In the genomic region with DNA sequence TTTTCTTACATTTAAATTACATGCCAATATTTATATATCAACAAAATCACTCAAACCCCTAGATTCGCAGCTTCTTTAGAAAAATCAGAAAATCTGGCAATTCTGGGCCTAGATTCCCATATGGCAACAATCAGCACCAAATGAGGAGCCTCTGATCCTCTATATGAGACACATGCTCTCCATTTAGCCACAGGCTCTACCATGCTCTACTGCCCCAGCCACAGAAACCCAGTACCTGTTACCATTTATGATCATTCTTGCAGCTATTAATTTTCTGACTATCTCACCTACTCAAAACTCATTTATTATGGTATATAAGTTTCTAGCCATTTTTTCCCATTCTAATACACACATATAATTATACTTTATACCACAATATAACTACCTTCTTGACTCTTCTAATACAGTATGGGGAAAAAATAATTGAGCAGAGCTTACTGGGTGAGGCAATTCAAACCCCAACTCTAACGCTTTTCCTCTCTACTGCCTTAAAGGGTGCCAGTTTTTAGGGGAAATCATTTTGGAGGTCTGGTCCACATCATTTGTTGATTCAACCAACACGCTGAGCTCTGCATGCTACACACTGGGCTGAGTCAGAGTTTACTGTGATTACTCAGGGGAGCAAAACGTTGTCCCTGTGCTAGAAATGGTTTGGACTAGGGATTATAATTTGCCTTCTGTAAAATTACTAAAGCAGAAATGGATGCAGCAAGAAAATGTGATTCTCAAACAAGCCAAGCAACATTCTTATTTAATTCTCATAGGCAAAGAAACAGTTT, we compare ENCODE assay signal across 1 cellular context.
TF ChIP-seq lines count a peak whose summit lies in the region.

No MANE protein-coding gene starts in this region.

TF ChIP-seq in WTC11, 78 proteins besides CTCF, POLR2A, EP300 and RAD21 (continued from another document):
- TF ChIP-seq, protein P1, sequence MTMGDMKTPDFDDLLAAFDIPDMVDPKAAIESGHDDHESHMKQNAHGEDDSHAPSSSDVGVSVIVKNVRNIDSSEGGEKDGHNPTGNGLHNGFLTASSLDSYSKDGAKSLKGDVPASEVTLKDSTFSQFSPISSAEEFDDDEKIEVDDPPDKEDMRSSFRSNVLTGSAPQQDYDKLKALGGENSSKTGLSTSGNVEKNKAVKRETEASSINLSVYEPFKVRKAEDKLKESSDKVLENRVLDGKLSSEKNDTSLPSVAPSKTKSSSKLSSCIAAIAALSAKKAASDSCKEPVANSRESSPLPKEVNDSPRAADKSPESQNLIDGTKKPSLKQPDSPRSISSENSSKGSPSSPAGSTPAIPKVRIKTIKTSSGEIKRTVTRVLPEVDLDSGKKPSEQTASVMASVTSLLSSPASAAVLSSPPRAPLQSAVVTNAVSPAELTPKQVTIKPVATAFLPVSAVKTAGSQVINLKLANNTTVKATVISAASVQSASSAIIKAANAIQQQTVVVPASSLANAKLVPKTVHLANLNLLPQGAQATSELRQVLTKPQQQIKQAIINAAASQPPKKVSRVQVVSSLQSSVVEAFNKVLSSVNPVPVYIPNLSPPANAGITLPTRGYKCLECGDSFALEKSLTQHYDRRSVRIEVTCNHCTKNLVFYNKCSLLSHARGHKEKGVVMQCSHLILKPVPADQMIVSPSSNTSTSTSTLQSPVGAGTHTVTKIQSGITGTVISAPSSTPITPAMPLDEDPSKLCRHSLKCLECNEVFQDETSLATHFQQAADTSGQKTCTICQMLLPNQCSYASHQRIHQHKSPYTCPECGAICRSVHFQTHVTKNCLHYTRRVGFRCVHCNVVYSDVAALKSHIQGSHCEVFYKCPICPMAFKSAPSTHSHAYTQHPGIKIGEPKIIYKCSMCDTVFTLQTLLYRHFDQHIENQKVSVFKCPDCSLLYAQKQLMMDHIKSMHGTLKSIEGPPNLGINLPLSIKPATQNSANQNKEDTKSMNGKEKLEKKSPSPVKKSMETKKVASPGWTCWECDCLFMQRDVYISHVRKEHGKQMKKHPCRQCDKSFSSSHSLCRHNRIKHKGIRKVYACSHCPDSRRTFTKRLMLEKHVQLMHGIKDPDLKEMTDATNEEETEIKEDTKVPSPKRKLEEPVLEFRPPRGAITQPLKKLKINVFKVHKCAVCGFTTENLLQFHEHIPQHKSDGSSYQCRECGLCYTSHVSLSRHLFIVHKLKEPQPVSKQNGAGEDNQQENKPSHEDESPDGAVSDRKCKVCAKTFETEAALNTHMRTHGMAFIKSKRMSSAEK (CRISPR knock-in tag; IDR thresholded peaks at IDR 0.05; ENCODE audit: borderline replicate concordance): no peak
- TF ChIP-seq ZNF396 (CRISPR knock-in tag; IDR thresholded peaks at IDR 0.05; ENCODE audit: borderline replicate concordance) (no peak), HMGA2 (CRISPR knock-in tag; IDR thresholded peaks at IDR 0.05) (no peak), GABPB1 (CRISPR knock-in tag; IDR thresholded peaks at IDR 0.05) (no peak), IRF2 (CRISPR knock-in tag; IDR thresholded peaks at IDR 0.05; ENCODE audit: borderline replicate concordance, low read depth) (no peak), NR3C1 (CRISPR knock-in tag; conservative IDR thresholded peaks at IDR 0.05; ENCODE audit: low read depth) (no peak), ZNF416 (CRISPR knock-in tag; IDR thresholded peaks at IDR 0.05) (no peak), FOXK1 (CRISPR knock-in tag; IDR thresholded peaks at IDR 0.05) (no peak)
- TF ChIP-seq, protein P2, sequence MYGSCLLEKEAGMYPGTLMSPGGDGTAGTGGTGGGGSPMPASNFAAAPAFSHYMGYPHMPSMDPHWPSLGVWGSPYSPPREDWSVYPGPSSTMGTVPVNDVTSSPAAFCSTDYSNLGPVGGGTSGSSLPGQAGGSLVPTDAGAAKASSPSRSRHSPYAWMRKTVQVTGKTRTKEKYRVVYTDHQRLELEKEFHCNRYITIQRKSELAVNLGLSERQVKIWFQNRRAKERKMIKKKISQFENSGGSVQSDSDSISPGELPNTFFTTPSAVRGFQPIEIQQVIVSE (CRISPR knock-in tag; IDR thresholded peaks at IDR 0.05; ENCODE audit: borderline replicate concordance): no peak
